Comparison of ENCODE assay signal across 9 cellular contexts in the genomic region with DNA sequence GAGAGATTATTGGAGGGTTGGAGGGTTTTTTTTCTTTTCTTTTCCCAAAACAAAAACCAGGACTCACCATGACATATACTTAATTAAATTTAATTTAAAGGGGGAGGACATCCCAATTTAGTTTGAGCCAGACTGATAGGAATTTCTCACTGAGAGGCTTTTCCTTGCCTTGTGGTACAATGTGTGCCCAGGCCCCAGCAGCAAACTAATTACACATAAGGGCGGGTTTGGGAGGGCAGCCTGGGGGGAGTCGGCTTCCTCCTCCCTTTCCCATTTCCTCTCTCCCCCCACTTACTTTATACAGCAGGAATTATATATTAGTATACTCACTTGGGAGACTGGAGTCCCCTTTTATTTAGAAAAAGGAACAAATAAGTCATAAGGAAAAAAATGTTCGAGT. TPM values are rescaled to one million over a fixed set of nuclear protein-coding genes. Genes with fewer than 3 reads are reported as not detected.
DNase-seq lines count a peak whose midpoint lies in the region; ATAC-seq and TF ChIP-seq lines count a peak whose summit lies in the region.
"Had no signal": no experiment of that assay in that cellular context is flagged by ENCODE, and none has a peak within 500 bp of the region (broad histone marks: within the 10 kb centered on the region; RNA-seq: fewer than 3 reads in every experiment).

No MANE protein-coding gene starts in this region.

- H4K20me1 ChIP-seq in PC-3 (ENCODE audit: low read length) (peaks cover 40% of the 10 kb centered on the region), fibroblast of lung (ENCODE audit: control insufficient read depth, extremely low read depth, insufficient read depth, low read length) (no peaks in the 10 kb centered on the region)

- no TSS peak for BruUV-seq in PC-3 (replicated peaks; lab: Mats Ljungman, UMichigan)

- H3K9ac ChIP-seq in PC-3 (ENCODE audit: low read length) (peak overlapping the region; percentile 90), fibroblast of lung (ENCODE audit: insufficient read depth, low read length) (peak overlapping the region; percentile 64)

- H2AFZ ChIP-seq in PC-3 (ENCODE audit: low read length) = no peak overlapping the region
- H2AFZ ChIP-seq in fibroblast of lung (ENCODE audit: low read length) = no peak overlapping the region

- no peaks in the 10 kb centered on the region for H3K9me3 ChIP-seq in PC-3 (ENCODE audit: low read length)
- no peaks in the 10 kb centered on the region for H3K9me3 ChIP-seq in fibroblast of lung (ENCODE audit: control insufficient read depth, insufficient read depth, low read depth, low read length)
- no peaks in the 10 kb centered on the region for H3K9me3 ChIP-seq in psoas muscle

- 10 to 16% (median 13%) methylated on average over 3 of the region's 3 CpGs for WGBS in psoas muscle, 3 donors

- H3K36me3 ChIP-seq in PC-3 (ENCODE audit: low read depth, low read length) (peaks cover 10% of the 10 kb centered on the region; the same call in 1 of the 2 replicates), fibroblast of lung (ENCODE audit: control insufficient read depth, insufficient read depth, low read length) (peaks cover 4% of the 10 kb centered on the region), psoas muscle (ENCODE audit: insufficient read depth in 1 of 2, low read depth in 1 of 2) (no peaks in the 10 kb centered on the region)

- H3K27me3 ChIP-seq in PC-3 (ENCODE audit: low read length) (no peaks in the 10 kb centered on the region), fibroblast of lung (ENCODE audit: control insufficient read depth, insufficient read depth, low read length) (no peaks in the 10 kb centered on the region), psoas muscle (ENCODE audit: insufficient read depth in 3 of 3, low read length in 2 of 3) (no peaks in the 10 kb centered on the region)

- CTCF ChIA-PET in PC-3 (lab: Charles Lee) = no interaction called here

- H3K9me2 ChIP-seq in PC-3 (replicated peaks; ENCODE audit: low read length) = no peaks in the 10 kb centered on the region

- peak; percentile 65 for DNase-seq in ELF-1 (ENCODE audit: low read depth, low spot score)
- no peak for DNase-seq in PC-3
- DNase-seq in fibroblast of lung (ENCODE audit: low read depth in 2 of 2) = peak; percentile 53 to 65
- DNase-seq in psoas muscle = no peak
- no peak for DNase-seq in HUDEP-2 (lab: John Stamatoyannopoulos, UW; ENCODE audit: unreplicated experiment in 76 of 76)
- no peak for DNase-seq in activated CD4-positive, alpha-beta T cell treated with anti-CD3 and anti-CD28 coated beads, Interleukin-2, amount 50 U/mL, for 1 hour
- DNase-seq in SKM-1 (lab: John Stamatoyannopoulos, UW; ENCODE audit: unreplicated experiment) = no peak
- DNase-seq: effector memory CD8-positive, alpha-beta T cell had no signal

- H3K4me1 ChIP-seq in PC-3 (ENCODE audit: insufficient read depth, low read length) = peaks cover 41% of the 10 kb centered on the region
- H3K4me1 ChIP-seq in fibroblast of lung (ENCODE audit: control insufficient read depth, extremely low read depth, insufficient read depth, low read length) = peaks cover 11% of the 10 kb centered on the region
- peaks cover 54% of the 10 kb centered on the region for H3K4me1 ChIP-seq in psoas muscle

- H3K27ac ChIP-seq in PC-3 (ENCODE audit: low read length) = peak overlapping the region; percentile 46; the same call in 1 of the 2 replicates
- H3K27ac ChIP-seq in fibroblast of lung (ENCODE audit: insufficient read depth, low read length) = peak overlapping the region; percentile 77
- peak overlapping the region; percentile 96 for H3K27ac ChIP-seq in psoas muscle

- H3K79me2 ChIP-seq in PC-3 (ENCODE audit: low read length) (peaks cover 71% of the 10 kb centered on the region), fibroblast of lung (ENCODE audit: control insufficient read depth, insufficient read depth, low read length) (peaks cover 75% of the 10 kb centered on the region)

- ATAC-seq in PC-3 (no peak), psoas muscle (no peak), HG03439 (IDR thresholded peaks at IDR 0.05; ENCODE audit: unreplicated experiment) (no peak)
- ATAC-seq: effector memory CD8-positive, alpha-beta T cell had no signal

- peak overlapping the region; percentile 97 for H3K4me3 ChIP-seq in PC-3 (ENCODE audit: low read length)
- peak overlapping the region; percentile 67 to 99 (median 82) for H3K4me3 ChIP-seq in fibroblast of lung (replicated peaks in 1 of 4; ENCODE audit: control extremely low read depth in 1 of 4, insufficient read depth in 1 of 4, low read depth in 3 of 4, low read length in 4 of 4)
- H3K4me3 ChIP-seq in psoas muscle = peak overlapping the region; percentile 83

- intact Hi-C loops in PC-3 (cut with micrococcal nuclease) (loop anchor here (5.0 kb wide), 1 partner anchor 390 kb away; no protein-coding TSS in a partner anchor), psoas muscle (cut with DNase I) (loop anchor here (2.0 to 10.0 kb wide), 5 partner anchors 68 to 262 kb away; no protein-coding TSS in a partner anchor)

- H3F3A ChIP-seq in PC-3 (ENCODE audit: low read length, unreplicated experiment) = no peaks in the 10 kb centered on the region

- no peak for TF ChIP-seq CTCF in PC-3 (conservative IDR thresholded peaks at IDR 0.05; ENCODE audit: low read depth, low read length)
- no peak for TF ChIP-seq CTCF in fibroblast of lung (conservative IDR thresholded peaks at IDR 0.05 in 1 of 2, IDR thresholded peaks at IDR 0.05 in 1 of 2; ENCODE audit: low read depth in 1 of 2, low read length in 2 of 2)
- TF ChIP-seq CTCF in psoas muscle (IDR thresholded peaks at IDR 0.05) = no peak

- POLR2A ChIA-PET in PC-3 (lab: Charles Lee; ENCODE audit: unreplicated experiment) = interaction anchor here (0.8 kb wide), 1 partner anchor 17 kb away, joined by 6 read pairs; no protein-coding TSS in a partner anchor

- H3K4me2 ChIP-seq in PC-3 (ENCODE audit: low read length) = peak overlapping the region; percentile 96
- peak overlapping the region; percentile 93 for H3K4me2 ChIP-seq in fibroblast of lung (ENCODE audit: extremely low read depth, insufficient read depth, low read length)

RNA-seq across cellular contexts. Expression of gene TEAD1, which starts 2.9 kb away (rescaled TPM):
- total RNA-seq in PC-3 (2014; rRNA removed) (70.2 and 148 TPM in 2 replicates), fibroblast of lung (65.0 and 121 TPM in 2 replicates), psoas muscle (100 to 1,000 TPM; 111 to 178 (median 141) TPM)
- polyA plus RNA-seq in fibroblast of lung (78.9 and 88.6 TPM in 2 replicates), psoas muscle (100 to 1,000 TPM in 1 of 3 donors, 10 to 100 TPM in 2; 11.3 to 112 (median 19.6) TPM)
- 58.0 and 90.2 TPM in 2 replicates for polyA plus RNA-seq in fibroblast of lung (2012)
- 97.1 and 105 TPM in 2 replicates for polyA minus RNA-seq in fibroblast of lung (ENCODE audit: low replicate concordance)

Comparison
In these comparisons a context has a peak if more than half of its experiments do, and no peak if none do; other contexts are left out.
1. DNase-seq: peak in ELF-1 (single experiment) and fibroblast of lung (2 of 2); none in PC-3 (single experiment), psoas muscle (0 of 2), HUDEP-2 (0 of 76), activated CD4-positive, alpha-beta T cell treated with anti-CD3 and anti-CD28 coated beads, Interleukin-2, amount 50 U/mL, for 1 hour (single experiment) and SKM-1 (single experiment).
2. H3K27ac ChIP-seq: peak in every context shown above with its lines; median percentile 96 in psoas muscle; 77 in fibroblast of lung; 46 in PC-3.
3. Peak in every context shown above with its lines, with median percentiles within 50 percentile points of each other: H3K4me3 ChIP-seq.